ENCODE assay signal across 1 cellular context in genomic region chr17:18314731-18315497, GRCh38.
TF ChIP-seq lines count a peak whose summit lies in the region.

TSS of gene SMCR8 (plus strand) at chr17:18315293. CDS start at chr17:18315790, 497 bp downstream.
TSS of gene TOP3A (minus strand) at chr17:18314994. CDS start at chr17:18314778, 216 bp downstream.

TF ChIP-seq in K562, 482 proteins besides CTCF, POLR2A, EP300 and RAD21 (continued from another document and continues in another):
- TF ChIP-seq CUX1 (CRISPR knock-in tag; IDR thresholded peaks at IDR 0.05), result no peak
- TF ChIP-seq BRD9 (IDR thresholded peaks at IDR 0.05; ENCODE audit: low read depth, partially characterized antibody), result no peak
- TF ChIP-seq ZNF444 (CRISPR knock-in tag; IDR thresholded peaks at IDR 0.05), result no peak
- no peak for TF ChIP-seq RFX1 (IDR thresholded peaks at IDR 0.05)
- no peak for TF ChIP-seq ZSCAN29 (IDR thresholded peaks at IDR 0.05)
- no peak for TF ChIP-seq DDX20 (tag; IDR thresholded peaks at IDR 0.05; ENCODE audit: low read depth)
- no peak for TF ChIP-seq SNIP1 (IDR thresholded peaks at IDR 0.05; ENCODE audit: low read depth)
- peak; percentile 98 for TF ChIP-seq RAD51 (IDR thresholded peaks at IDR 0.05; ENCODE audit: borderline replicate concordance, low read depth)
- no peak for TF ChIP-seq HDAC6 (IDR thresholded peaks at IDR 0.05; ENCODE audit: low read depth, low read length)
- TF ChIP-seq ZNF140 (CRISPR knock-in tag; IDR thresholded peaks at IDR 0.05), result no peak
- peak; percentile 13 for TF ChIP-seq HNRNPLL (IDR thresholded peaks at IDR 0.05; ENCODE audit: low read depth, low read length, poor library complexity, severe bottlenecking)
- TF ChIP-seq FOXJ3 (CRISPR knock-in tag; IDR thresholded peaks at IDR 0.05), result no peak
- no peak for TF ChIP-seq HINFP (tag; conservative IDR thresholded peaks at IDR 0.05; ENCODE audit: low read depth)
- no peak for TF ChIP-seq FOXM1 (IDR thresholded peaks at IDR 0.05; ENCODE audit: low read depth)
- no peak for TF ChIP-seq FOXM1 (CRISPR knock-in tag; IDR thresholded peaks at IDR 0.05; ENCODE audit: low read depth)
- TF ChIP-seq ZNF354B (CRISPR knock-in tag; IDR thresholded peaks at IDR 0.05), result no peak
- peak; percentile 84 for TF ChIP-seq MTA1 (IDR thresholded peaks at IDR 0.05; ENCODE audit: borderline replicate concordance)
- no peak for TF ChIP-seq BRCA1 (IDR thresholded peaks at IDR 0.05)
- no peak for TF ChIP-seq BRCA1 (CRISPR knock-in tag; IDR thresholded peaks at IDR 0.05)
- no peak for TF ChIP-seq TARDBP (IDR thresholded peaks at IDR 0.05)
- TF ChIP-seq OTX1 (CRISPR knock-in tag; IDR thresholded peaks at IDR 0.05), result no peak
- no peak for TF ChIP-seq ZNF12 (CRISPR knock-in tag; IDR thresholded peaks at IDR 0.05)
- peak; percentile 56; the same call in 1 of the 2 replicates for TF ChIP-seq ZNF395 (CRISPR knock-in tag; IDR thresholded peaks at IDR 0.05)
- TF ChIP-seq RFX7 (CRISPR knock-in tag; IDR thresholded peaks at IDR 0.05), result no peak
- TF ChIP-seq L3MBTL2 (IDR thresholded peaks at IDR 0.05), result peak; percentile 75
- no peak for TF ChIP-seq ZNF778 (CRISPR knock-in tag; IDR thresholded peaks at IDR 0.05)
- TF ChIP-seq ARID3A (IDR thresholded peaks at IDR 0.05; ENCODE audit: borderline replicate concordance, low read depth, low read length), result no peak
- no peak for TF ChIP-seq CHCHD3 (CRISPR knock-in tag; IDR thresholded peaks at IDR 0.05)
- no peak for TF ChIP-seq FOXK1 (CRISPR knock-in tag; IDR thresholded peaks at IDR 0.05; ENCODE audit: borderline replicate concordance)
- no peak for TF ChIP-seq ZBTB34 (CRISPR knock-in tag; IDR thresholded peaks at IDR 0.05)
- no peak for TF ChIP-seq MEF2D (tag; conservative IDR thresholded peaks at IDR 0.05; ENCODE audit: low read depth)
- no peak for TF ChIP-seq ARHGAP35 (IDR thresholded peaks at IDR 0.05; ENCODE audit: partially characterized antibody)
- no peak for TF ChIP-seq ZNF217 (CRISPR knock-in tag; IDR thresholded peaks at IDR 0.05)
- no peak for TF ChIP-seq HNRNPK (IDR thresholded peaks at IDR 0.05; ENCODE audit: low read depth, low read length, poor library complexity, severe bottlenecking)
- TF ChIP-seq ZNF561 (CRISPR knock-in tag; conservative IDR thresholded peaks at IDR 0.05), result no peak
- TF ChIP-seq ZZZ3 (IDR thresholded peaks at IDR 0.05), result no peak
- no peak for TF ChIP-seq ZNF507 (tag; conservative IDR thresholded peaks at IDR 0.05)
- TF ChIP-seq ZNF609 (CRISPR knock-in tag; IDR thresholded peaks at IDR 0.05; ENCODE audit: borderline replicate concordance), result 0 out of 2 replicates have a peak, but pooled peaks have one; percentile 18
- TF ChIP-seq EZH2 (IDR thresholded peaks at IDR 0.05; ENCODE audit: borderline replicate concordance, low read depth, low read length), result no peak
- no peak for TF ChIP-seq CREBBP (IDR thresholded peaks at IDR 0.05; ENCODE audit: low read depth, low read length)
- no peak for TF ChIP-seq KLF1 (tag; IDR thresholded peaks at IDR 0.05)
- TF ChIP-seq NFIX (CRISPR knock-in tag; IDR thresholded peaks at IDR 0.05; ENCODE audit: low read depth), result no peak
- TF ChIP-seq ZNF224 (CRISPR knock-in tag; IDR thresholded peaks at IDR 0.05), result no peak
- 0 out of 2 replicates have a peak, but pooled peaks have one; percentile 37 for TF ChIP-seq SMAD4 (CRISPR knock-in tag; conservative IDR thresholded peaks at IDR 0.05)
- no peak for TF ChIP-seq FOXA1 (IDR thresholded peaks at IDR 0.05; ENCODE audit: borderline replicate concordance)
- no peak for TF ChIP-seq CSDE1 (IDR thresholded peaks at IDR 0.05)
- peak; percentile 98 for TF ChIP-seq ELF1 (tag; IDR thresholded peaks at IDR 0.05)
- no peak for TF ChIP-seq CHD1 (IDR thresholded peaks at IDR 0.05; ENCODE audit: low read length)
- TF ChIP-seq SMARCC2 (IDR thresholded peaks at IDR 0.05; ENCODE audit: low read depth), result no peak
- TF ChIP-seq BRF1 (IDR thresholded peaks at IDR 0.05; ENCODE audit: borderline replicate concordance, extremely low read depth, insufficient read length), result no peak
- TF ChIP-seq ZNF23 (CRISPR knock-in tag; IDR thresholded peaks at IDR 0.05), result no peak
- peak; percentile 58; the same call in 1 of the 2 replicates for TF ChIP-seq GMEB1 (CRISPR knock-in tag; IDR thresholded peaks at IDR 0.05)
- no peak for TF ChIP-seq ZNF75A (CRISPR knock-in tag; IDR thresholded peaks at IDR 0.05)
- TF ChIP-seq ZNF212 (CRISPR knock-in tag; IDR thresholded peaks at IDR 0.05), result no peak
- no peak for TF ChIP-seq CCAR2 (IDR thresholded peaks at IDR 0.05; ENCODE audit: low read depth, low read length)
- no peak for TF ChIP-seq E2F1 (CRISPR knock-in tag; IDR thresholded peaks at IDR 0.05)
